In the genomic region with DNA sequence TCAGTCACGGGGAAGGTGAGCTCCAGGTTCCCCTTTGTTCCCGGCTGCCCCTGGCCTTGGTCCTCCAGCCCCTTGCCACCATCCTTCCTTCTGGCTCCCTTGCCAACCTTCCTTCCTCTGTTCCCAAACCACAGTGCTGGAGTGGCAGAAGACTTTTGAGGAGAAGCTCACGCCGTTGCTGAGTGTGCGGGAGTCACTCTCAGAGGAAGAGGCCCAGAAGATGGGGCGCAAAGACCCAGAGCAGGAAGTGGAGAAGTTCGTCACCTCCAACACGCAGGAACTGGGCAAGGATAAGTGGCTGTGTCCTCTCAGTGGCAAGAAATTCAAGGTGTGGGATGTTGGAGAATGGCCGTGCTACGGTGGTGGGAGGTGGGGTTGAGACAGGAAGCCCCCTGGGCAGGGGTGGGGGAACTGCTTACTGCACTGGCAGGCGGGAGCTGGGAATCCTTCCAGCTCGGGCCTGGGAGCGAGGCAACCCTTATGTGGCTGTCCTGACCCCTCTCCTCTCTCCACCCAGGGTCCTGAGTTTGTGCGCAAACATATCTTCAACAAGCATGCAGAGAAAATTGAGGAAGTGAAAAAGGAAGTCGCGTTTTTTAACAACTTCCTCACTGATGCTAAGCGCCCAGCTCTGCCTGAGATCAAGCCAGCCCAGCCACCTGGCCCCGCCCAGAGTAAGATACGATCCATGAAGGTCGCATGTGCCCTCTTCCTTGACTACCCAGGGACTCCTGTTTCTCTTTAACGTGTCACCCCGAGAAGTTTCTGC, we compare ENCODE assay signal across 1 cellular context.
TF ChIP-seq lines count a peak whose summit lies in the region.

No MANE protein-coding gene starts in this region.

TF ChIP-seq in WTC11, 78 proteins besides CTCF, POLR2A, EP300 and RAD21 (continued from another document):
- TF ChIP-seq, protein P1, sequence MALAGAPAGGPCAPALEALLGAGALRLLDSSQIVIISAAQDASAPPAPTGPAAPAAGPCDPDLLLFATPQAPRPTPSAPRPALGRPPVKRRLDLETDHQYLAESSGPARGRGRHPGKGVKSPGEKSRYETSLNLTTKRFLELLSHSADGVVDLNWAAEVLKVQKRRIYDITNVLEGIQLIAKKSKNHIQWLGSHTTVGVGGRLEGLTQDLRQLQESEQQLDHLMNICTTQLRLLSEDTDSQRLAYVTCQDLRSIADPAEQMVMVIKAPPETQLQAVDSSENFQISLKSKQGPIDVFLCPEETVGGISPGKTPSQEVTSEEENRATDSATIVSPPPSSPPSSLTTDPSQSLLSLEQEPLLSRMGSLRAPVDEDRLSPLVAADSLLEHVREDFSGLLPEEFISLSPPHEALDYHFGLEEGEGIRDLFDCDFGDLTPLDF (CRISPR knock-in tag; IDR thresholded peaks at IDR 0.05) = no peak
- no peak for TF ChIP-seq NFYB (CRISPR knock-in tag; conservative IDR thresholded peaks at IDR 0.05; ENCODE audit: low read depth)
- TF ChIP-seq IRF2 (CRISPR knock-in tag; IDR thresholded peaks at IDR 0.05; ENCODE audit: borderline replicate concordance, low read depth) = no peak
- no peak for TF ChIP-seq RORB (CRISPR knock-in tag; IDR thresholded peaks at IDR 0.05)
- no peak for TF ChIP-seq MXD4 (CRISPR knock-in tag; IDR thresholded peaks at IDR 0.05; ENCODE audit: borderline replicate concordance)
- TF ChIP-seq SMAD3 (CRISPR knock-in tag; IDR thresholded peaks at IDR 0.05; ENCODE audit: borderline replicate concordance) = no peak
- TF ChIP-seq SOX15 (CRISPR knock-in tag; IDR thresholded peaks at IDR 0.05) = no peak
- TF ChIP-seq GABPB1 (CRISPR knock-in tag; IDR thresholded peaks at IDR 0.05) = no peak
- TF ChIP-seq FOXJ3 (CRISPR knock-in tag; IDR thresholded peaks at IDR 0.05; ENCODE audit: borderline replicate concordance) = no peak
- TF ChIP-seq NR2C2 (CRISPR knock-in tag; IDR thresholded peaks at IDR 0.05) = no peak
- no peak for TF ChIP-seq KAT7 (CRISPR knock-in tag; IDR thresholded peaks at IDR 0.05; ENCODE audit: borderline replicate concordance)
- no peak for TF ChIP-seq FOXP1 (CRISPR knock-in tag; IDR thresholded peaks at IDR 0.05; ENCODE audit: borderline replicate concordance)
